In the genomic region with DNA sequence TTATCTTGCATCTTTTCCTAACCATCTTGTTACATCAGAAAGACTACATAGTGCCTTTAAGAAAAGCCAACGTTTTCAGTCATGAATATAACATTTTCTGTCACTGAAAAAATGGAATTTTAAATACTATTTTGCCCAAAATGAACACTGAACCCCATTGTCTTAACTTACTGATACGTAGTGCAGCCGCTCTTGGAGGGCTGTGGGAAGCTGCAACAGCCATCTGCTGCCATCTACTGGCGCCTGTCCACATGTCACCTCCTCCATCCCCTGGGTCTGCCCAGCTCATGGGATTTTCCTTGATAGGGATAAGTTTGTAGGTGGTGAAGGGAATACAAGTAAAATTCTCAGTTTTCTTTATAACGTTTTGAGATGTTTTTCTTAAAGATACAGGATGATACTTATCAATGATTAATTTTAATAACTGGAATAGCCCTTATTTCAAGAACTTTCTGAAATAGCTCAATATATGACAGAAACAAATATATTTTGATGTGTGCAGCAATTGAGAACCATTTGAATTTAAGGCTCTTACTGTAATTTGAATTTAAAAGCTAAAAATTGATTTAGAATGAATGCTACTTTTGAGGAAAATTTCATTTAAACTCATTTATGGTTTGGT, we compare ENCODE assay signal across 8 cellular contexts.
DNase-seq lines count a peak whose midpoint lies in the region; ATAC-seq and TF ChIP-seq lines count a peak whose summit lies in the region.

No MANE protein-coding gene starts in this region.

- ATAC-seq in GM18873 (IDR thresholded peaks at IDR 0.05; ENCODE audit: low FRiP score, unreplicated experiment) (peak; percentile 87), HG03135 (IDR thresholded peaks at IDR 0.05; ENCODE audit: unreplicated experiment) (peak; percentile 96)

- TF ChIP-seq CTCF in AG09309 (IDR thresholded peaks at IDR 0.05; ENCODE audit: control insufficient read depth, insufficient read depth, low read depth, low read length, missing control alignments) = peak; percentile 96
- TF ChIP-seq CTCF in WERI-Rb-1 (IDR thresholded peaks at IDR 0.05; ENCODE audit: low read depth, low read length) = peak; percentile 98
- TF ChIP-seq CTCF in mammary epithelial cell (conservative IDR thresholded peaks at IDR 0.05 in 1 of 2, IDR thresholded peaks at IDR 0.05 in 1 of 2; ENCODE audit: extremely low read depth in 1 of 2, insufficient read depth in 1 of 2, low read depth in 1 of 2, low read length in 2 of 2) = peak; percentile 94 to 97

- 19% methylated on average over 5 of the region's 5 CpGs for WGBS in mammary epithelial cell (ENCODE audit: low coverage, missing lambda C conversion rate)

- peaks cover 6% of the 10 kb centered on the region; the same call in 1 of the 2 replicates for H3K36me3 ChIP-seq in WERI-Rb-1
- no peaks in the 10 kb centered on the region for H3K36me3 ChIP-seq in mammary epithelial cell (ENCODE audit: insufficient read depth, low read length)

- no peaks in the 10 kb centered on the region for H3K79me2 ChIP-seq in mammary epithelial cell (ENCODE audit: insufficient read depth, low read length)

- no peaks in the 10 kb centered on the region for H4K20me1 ChIP-seq in mammary epithelial cell (ENCODE audit: insufficient read depth, low read length)

- CTCF ChIA-PET in mammary epithelial cell (lab: Charles Lee; ENCODE audit: low non-redundant PET) = interaction anchor here (0.6 to 0.8 kb wide), 4 partner anchors 279 to 1075 kb away, joined by 3 to 6 read pairs (median 4); no protein-coding TSS in a partner anchor

- H3K9me3 ChIP-seq in WERI-Rb-1 (ENCODE audit: severe bottlenecking) (no peaks in the 10 kb centered on the region), mammary epithelial cell (replicated peaks; ENCODE audit: insufficient read depth, low read length) (no peaks in the 10 kb centered on the region)

- H3K4me2 ChIP-seq in mammary epithelial cell (ENCODE audit: insufficient read depth, low read depth, low read length) = no peak overlapping the region

- intact Hi-C loops in mammary epithelial cell (cut with micrococcal nuclease) = loop anchor here (1.0 to 2.0 kb wide), 6 partner anchors 272 to 859 kb away; no protein-coding TSS in a partner anchor

- H3K4me1 ChIP-seq in mammary epithelial cell (ENCODE audit: insufficient read depth, low read length) = no peaks in the 10 kb centered on the region

- H2AFZ ChIP-seq in mammary epithelial cell (ENCODE audit: low read depth, low read length) = no peak overlapping the region

- no TSS peak for BruUV-seq in mammary epithelial cell (replicated peaks; lab: Mats Ljungman, UMichigan)

- dilution Hi-C loops in mammary epithelial cell (cut with HindIII; ENCODE audit: low sequenced_read_pairs) = loop anchor here (25.0 kb wide), 1 partner anchor 603 kb away; no protein-coding TSS in a partner anchor

- DNase-seq in AG09309 (ENCODE audit: low read depth) (peak; percentile 27), NCI-H2171 (lab: John Stamatoyannopoulos, UW) (peak; percentile 80), WERI-Rb-1 (peak; percentile 86), mammary epithelial cell (peak; percentile 48), islet precursor cell (peak; percentile 85)
- peak; percentile 79 to 80 for DNase-seq in stimulated activated CD4-positive, alpha-beta T cell treated with anti-CD3 and anti-CD28 coated beads, Interleukin-2, amount 100 ng/mL, for 24 hours

- H3K27me3 ChIP-seq in WERI-Rb-1 (ENCODE audit: insufficient read depth, low read depth, severe bottlenecking) (no peaks in the 10 kb centered on the region), mammary epithelial cell (ENCODE audit: insufficient read depth, low read length) (no peaks in the 10 kb centered on the region)

- no peak overlapping the region for H3K4me3 ChIP-seq in AG09309 (ENCODE audit: control insufficient read depth, low read depth, low read length)
- H3K4me3 ChIP-seq in WERI-Rb-1 (ENCODE audit: low read depth, low read length) = no peak overlapping the region
- no peak overlapping the region for H3K4me3 ChIP-seq in mammary epithelial cell (replicated peaks in 1 of 3; ENCODE audit: insufficient read depth in 1 of 3, low read depth in 2 of 3, low read length in 3 of 3)

- in situ Hi-C loops in mammary epithelial cell (cut with MboI; ENCODE audit: low sequenced_read_pairs in 2 of 2) = loop anchor here (10.0 to 25.0 kb wide), 4 partner anchors 278 to 853 kb away; no protein-coding TSS in a partner anchor

- H3K27ac ChIP-seq in WERI-Rb-1 = no peak overlapping the region
- no peak overlapping the region for H3K27ac ChIP-seq in mammary epithelial cell (ENCODE audit: insufficient read depth, low read depth, low read length)

- no peak overlapping the region for H3K9ac ChIP-seq in mammary epithelial cell (ENCODE audit: insufficient read depth, low read length)

Comparison
In these comparisons a context has a peak if more than half of its experiments do, and no peak if none do; other contexts are left out.
1. DNase-seq: peak in every context shown above with its lines; median percentile 86 in WERI-Rb-1; 85 in islet precursor cell; 80 in NCI-H2171; 80 in stimulated activated CD4-positive, alpha-beta T cell treated with anti-CD3 and anti-CD28 coated beads, Interleukin-2, amount 100 ng/mL, for 24 hours; 48 in mammary epithelial cell; 27 in AG09309.